ENCODE assay signal across 2 cellular contexts in the genomic region with DNA sequence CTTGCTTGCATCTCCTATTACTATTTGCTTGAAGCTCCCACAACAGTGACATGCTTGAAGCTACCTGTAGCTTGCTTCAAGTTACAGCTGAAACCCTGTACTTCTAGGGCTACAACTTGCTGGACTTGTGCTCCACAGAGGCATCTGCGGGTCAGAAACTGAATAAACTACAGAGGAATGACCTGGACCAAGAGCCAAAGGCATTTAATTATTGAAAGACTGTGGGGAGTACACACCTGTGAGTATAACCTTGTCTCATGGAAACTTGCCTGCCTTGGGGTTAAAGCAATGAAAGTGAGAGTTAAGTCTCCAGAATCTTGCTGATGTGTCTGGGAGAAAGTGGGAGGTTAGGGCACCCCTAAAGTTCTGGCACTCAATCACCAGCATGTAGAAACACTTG.
TF ChIP-seq lines count a peak whose summit lies in the region.

No MANE protein-coding gene starts in this region.

TF ChIP-seq in SK-N-SH, 30 proteins besides CTCF, POLR2A, EP300 and RAD21 (continued from another document):
- TF ChIP-seq EZH2phosphoT487 (IDR thresholded peaks at IDR 0.05; ENCODE audit: borderline replicate concordance, low read depth), result no peak
- TF ChIP-seq JUND (IDR thresholded peaks at IDR 0.05), result no peak
- TF ChIP-seq NRF1 (IDR thresholded peaks at IDR 0.05; ENCODE audit: low read depth, low read length), result no peak
- TF ChIP-seq FOSL2 (IDR thresholded peaks at IDR 0.05; ENCODE audit: borderline replicate concordance, low read depth), result no peak
- TF ChIP-seq MEF2A (IDR thresholded peaks at IDR 0.05; ENCODE audit: borderline replicate concordance, low read depth), result no peak
- TF ChIP-seq IRF3 (IDR thresholded peaks at IDR 0.05; ENCODE audit: low read depth, low read length), result no peak
- no peak for TF ChIP-seq TCF12 (IDR thresholded peaks at IDR 0.05)
- TF ChIP-seq POLR2AphosphoS5 (IDR thresholded peaks at IDR 0.05; ENCODE audit: low read depth, low read length), result no peak
- TF ChIP-seq, protein P1, sequence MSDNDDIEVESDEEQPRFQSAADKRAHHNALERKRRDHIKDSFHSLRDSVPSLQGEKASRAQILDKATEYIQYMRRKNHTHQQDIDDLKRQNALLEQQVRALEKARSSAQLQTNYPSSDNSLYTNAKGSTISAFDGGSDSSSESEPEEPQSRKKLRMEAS (IDR thresholded peaks at IDR 0.05; ENCODE audit: low read depth), result no peak
- no peak for TF ChIP-seq FOXM1 (IDR thresholded peaks at IDR 0.05; ENCODE audit: low read depth)
- no peak for TF ChIP-seq REST (IDR thresholded peaks at IDR 0.05; ENCODE audit: low read depth, low read length)

TF ChIP-seq in SK-N-SH treated with all-trans-retinoic acid at 6 μM for 48 hours, 23 proteins besides CTCF, POLR2A, EP300 and RAD21:
- TF ChIP-seq, protein P2, sequence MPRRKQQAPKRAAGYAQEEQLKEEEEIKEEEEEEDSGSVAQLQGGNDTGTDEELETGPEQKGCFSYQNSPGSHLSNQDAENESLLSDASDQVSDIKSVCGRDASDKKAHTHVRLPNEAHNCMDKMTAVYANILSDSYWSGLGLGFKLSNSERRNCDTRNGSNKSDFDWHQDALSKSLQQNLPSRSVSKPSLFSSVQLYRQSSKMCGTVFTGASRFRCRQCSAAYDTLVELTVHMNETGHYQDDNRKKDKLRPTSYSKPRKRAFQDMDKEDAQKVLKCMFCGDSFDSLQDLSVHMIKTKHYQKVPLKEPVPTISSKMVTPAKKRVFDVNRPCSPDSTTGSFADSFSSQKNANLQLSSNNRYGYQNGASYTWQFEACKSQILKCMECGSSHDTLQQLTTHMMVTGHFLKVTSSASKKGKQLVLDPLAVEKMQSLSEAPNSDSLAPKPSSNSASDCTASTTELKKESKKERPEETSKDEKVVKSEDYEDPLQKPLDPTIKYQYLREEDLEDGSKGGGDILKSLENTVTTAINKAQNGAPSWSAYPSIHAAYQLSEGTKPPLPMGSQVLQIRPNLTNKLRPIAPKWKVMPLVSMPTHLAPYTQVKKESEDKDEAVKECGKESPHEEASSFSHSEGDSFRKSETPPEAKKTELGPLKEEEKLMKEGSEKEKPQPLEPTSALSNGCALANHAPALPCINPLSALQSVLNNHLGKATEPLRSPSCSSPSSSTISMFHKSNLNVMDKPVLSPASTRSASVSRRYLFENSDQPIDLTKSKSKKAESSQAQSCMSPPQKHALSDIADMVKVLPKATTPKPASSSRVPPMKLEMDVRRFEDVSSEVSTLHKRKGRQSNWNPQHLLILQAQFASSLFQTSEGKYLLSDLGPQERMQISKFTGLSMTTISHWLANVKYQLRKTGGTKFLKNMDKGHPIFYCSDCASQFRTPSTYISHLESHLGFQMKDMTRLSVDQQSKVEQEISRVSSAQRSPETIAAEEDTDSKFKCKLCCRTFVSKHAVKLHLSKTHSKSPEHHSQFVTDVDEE (CRISPR knock-in tag; IDR thresholded peaks at IDR 0.05), result no peak
- no peak for TF ChIP-seq CSDC2 (CRISPR knock-in tag; IDR thresholded peaks at IDR 0.05)
- TF ChIP-seq ZNF70 (CRISPR knock-in tag; IDR thresholded peaks at IDR 0.05), result no peak
- no peak for TF ChIP-seq ZFP30 (CRISPR knock-in tag; IDR thresholded peaks at IDR 0.05)
- TF ChIP-seq, protein P3, sequence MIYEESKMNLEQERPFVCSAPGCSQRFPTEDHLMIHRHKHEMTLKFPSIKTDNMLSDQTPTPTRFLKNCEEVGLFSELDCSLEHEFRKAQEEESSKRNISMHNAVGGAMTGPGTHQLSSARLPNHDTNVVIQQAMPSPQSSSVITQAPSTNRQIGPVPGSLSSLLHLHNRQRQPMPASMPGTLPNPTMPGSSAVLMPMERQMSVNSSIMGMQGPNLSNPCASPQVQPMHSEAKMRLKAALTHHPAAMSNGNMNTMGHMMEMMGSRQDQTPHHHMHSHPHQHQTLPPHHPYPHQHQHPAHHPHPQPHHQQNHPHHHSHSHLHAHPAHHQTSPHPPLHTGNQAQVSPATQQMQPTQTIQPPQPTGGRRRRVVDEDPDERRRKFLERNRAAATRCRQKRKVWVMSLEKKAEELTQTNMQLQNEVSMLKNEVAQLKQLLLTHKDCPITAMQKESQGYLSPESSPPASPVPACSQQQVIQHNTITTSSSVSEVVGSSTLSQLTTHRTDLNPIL (CRISPR knock-in tag; IDR thresholded peaks at IDR 0.05; ENCODE audit: low read depth), result no peak
- no peak for TF ChIP-seq ISL1 (CRISPR knock-in tag; IDR thresholded peaks at IDR 0.05)
- no peak for TF ChIP-seq ZNF565 (CRISPR knock-in tag; conservative IDR thresholded peaks at IDR 0.05; ENCODE audit: low read depth)
